Comparison of ENCODE assay signal across 8 cellular contexts in the genomic region with DNA sequence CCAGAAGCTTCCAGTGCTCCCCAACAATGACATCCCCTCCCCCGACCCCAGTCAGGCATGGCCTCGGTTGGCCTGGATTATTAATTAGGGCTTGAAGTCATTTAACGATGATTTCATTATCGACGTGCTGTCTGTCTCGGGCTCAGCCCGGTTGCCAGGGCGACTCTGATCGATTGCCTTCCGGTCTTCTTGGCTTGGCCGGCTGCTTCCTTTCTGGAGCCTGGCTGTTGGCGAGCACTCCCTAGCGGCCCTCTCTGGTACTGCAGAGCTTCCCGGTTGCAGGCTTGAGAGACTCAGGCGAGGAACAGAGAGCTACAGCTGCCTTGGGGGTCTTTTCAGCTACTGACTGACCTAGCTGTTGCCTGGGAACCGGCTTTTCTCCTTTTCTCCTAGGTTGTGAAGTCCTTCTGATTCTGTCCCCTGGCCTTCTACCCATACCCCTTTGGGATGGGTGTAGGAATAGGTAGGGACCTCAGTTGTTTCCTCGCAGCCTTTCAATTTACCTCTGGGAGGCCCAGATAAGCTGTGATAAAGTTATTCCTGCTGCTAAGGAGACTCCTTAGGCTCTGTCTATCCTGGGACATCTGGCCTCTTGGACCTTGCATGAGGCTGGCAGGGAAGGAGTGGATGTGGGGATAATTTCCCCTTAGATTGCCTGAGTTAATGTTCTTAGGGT. TPM values are rescaled to one million over a fixed set of nuclear protein-coding genes. Genes with fewer than 3 reads are reported as not detected.
DNase-seq lines count a peak whose midpoint lies in the region; ATAC-seq and TF ChIP-seq lines count a peak whose summit lies in the region.

No MANE protein-coding gene starts in this region.

- no peak overlapping the region for H3K4me3 ChIP-seq in AG09309 (ENCODE audit: control insufficient read depth, low read depth, low read length)
- H3K4me3 ChIP-seq in effector memory CD4-positive, alpha-beta T cell (ENCODE audit: insufficient read depth, low read depth, low read length, poor library complexity, severe bottlenecking): no peak overlapping the region

- no peak overlapping the region for H3K27ac Mint-ChIP-seq in activated CD4-positive, alpha-beta memory T cell treated with anti-CD3 and anti-CD28 coated beads, Interleukin-2, amount 10 ng/mL, durations not matched to agents 7 days and 5 days

- ATAC-seq in GM18517 (IDR thresholded peaks at IDR 0.05; ENCODE audit: unreplicated experiment) (peak; percentile 74), HG03097 (IDR thresholded peaks at IDR 0.05; ENCODE audit: low FRiP score, unreplicated experiment) (peak; percentile 64)

- H3K9me3 ChIP-seq in effector memory CD4-positive, alpha-beta T cell (ENCODE audit: control insufficient read depth, low read length): no peaks in the 10 kb centered on the region

- POLR2A ChIA-PET in activated CD4-positive, alpha-beta memory T cell treated with anti-CD3 and anti-CD28 coated beads, Interleukin-2, amount 10 ng/mL, durations not matched to agents 7 days and 5 days (lab: Charles Lee): interaction anchor here (0.6 to 1.0 kb wide), 2 partner anchors 11 to 29 kb away, joined by 3 to 6 read pairs; no protein-coding TSS in a partner anchor

- H3K36me3 ChIP-seq in effector memory CD4-positive, alpha-beta T cell (ENCODE audit: control insufficient read depth, insufficient read depth, low read length): no peaks in the 10 kb centered on the region

- DNase-seq in AG09309 (ENCODE audit: low read depth) (no peak), NCI-H446 treated with DMSO at 0.1 percent for 48 hours (lab: John Stamatoyannopoulos, UW) (peak; percentile 52), medulla oblongata (ENCODE audit: extremely low spot score) (peak; percentile 83)
- DNase-seq in activated CD4-positive, alpha-beta memory T cell treated with anti-CD3 and anti-CD28 coated beads, Interleukin-2, amount 10 ng/mL, durations not matched to agents 7 days and 5 days: peak; percentile 88
- peak; percentile 53 to 70 (median 55) for DNase-seq in effector memory CD4-positive, alpha-beta T cell
- peak; percentile 53 to 62 for DNase-seq in stimulated activated CD8-positive, alpha-beta memory T cell treated with anti-CD3 and anti-CD28 coated beads, Interleukin-2, amount 100 ng/mL, for 1 hour (ENCODE audit: low read depth in 2 of 2)

- no peaks in the 10 kb centered on the region for H3K36me3 Mint-ChIP-seq in activated CD4-positive, alpha-beta memory T cell treated with anti-CD3 and anti-CD28 coated beads, Interleukin-2, amount 10 ng/mL, durations not matched to agents 7 days and 5 days (ENCODE audit: low read depth)

- CTCF ChIA-PET in activated CD4-positive, alpha-beta memory T cell treated with anti-CD3 and anti-CD28 coated beads, Interleukin-2, amount 10 ng/mL, durations not matched to agents 7 days and 5 days (lab: Charles Lee): interaction anchor here (0.6 to 3.9 kb wide), 19 partner anchors 9 to 451 kb away, joined by 3 to 76 read pairs (median 3); a partner anchor contains a TSS

- H3K27me3 Mint-ChIP-seq in activated CD4-positive, alpha-beta memory T cell treated with anti-CD3 and anti-CD28 coated beads, Interleukin-2, amount 10 ng/mL, durations not matched to agents 7 days and 5 days: peaks cover 44% of the 10 kb centered on the region

- H3K4me1 Mint-ChIP-seq in activated CD4-positive, alpha-beta memory T cell treated with anti-CD3 and anti-CD28 coated beads, Interleukin-2, amount 10 ng/mL, durations not matched to agents 7 days and 5 days: peaks cover 23% of the 10 kb centered on the region

- H3K9me3 Mint-ChIP-seq in activated CD4-positive, alpha-beta memory T cell treated with anti-CD3 and anti-CD28 coated beads, Interleukin-2, amount 10 ng/mL, durations not matched to agents 7 days and 5 days: no peaks in the 10 kb centered on the region

- peak; percentile 90 for TF ChIP-seq CTCF in AG09309 (IDR thresholded peaks at IDR 0.05; ENCODE audit: control insufficient read depth, insufficient read depth, low read depth, low read length, missing control alignments)

- H3K27ac ChIP-seq in effector memory CD4-positive, alpha-beta T cell (ENCODE audit: insufficient read depth, low read length, poor library complexity, severe bottlenecking): no peak overlapping the region

- H3K4me1 ChIP-seq in effector memory CD4-positive, alpha-beta T cell (ENCODE audit: control insufficient read depth, insufficient read depth, low read length, poor library complexity, severe bottlenecking): peaks cover 10% of the 10 kb centered on the region

- H3K4me3 Mint-ChIP-seq in activated CD4-positive, alpha-beta memory T cell treated with anti-CD3 and anti-CD28 coated beads, Interleukin-2, amount 10 ng/mL, durations not matched to agents 7 days and 5 days: peak overlapping the region; percentile 49

- peaks cover 28% of the 10 kb centered on the region for H3K27me3 ChIP-seq in effector memory CD4-positive, alpha-beta T cell (replicated peaks; ENCODE audit: control insufficient read depth, insufficient read depth, low read length, poor library complexity, severe bottlenecking)

RNA-seq across cellular contexts. Expression of a gene that starts 5.5 kb away (rescaled TPM):
- not detected for total RNA-seq in activated CD4-positive, alpha-beta memory T cell treated with anti-CD3 and anti-CD28 coated beads, Interleukin-2, amount 10 ng/mL, durations not matched to agents 7 days and 5 days

RNA-seq across cellular contexts. Expression of a gene that starts 30.0 kb away (rescaled TPM):
- total RNA-seq in activated CD4-positive, alpha-beta memory T cell treated with anti-CD3 and anti-CD28 coated beads, Interleukin-2, amount 10 ng/mL, durations not matched to agents 7 days and 5 days: 10 to 100 TPM; 80.5 to 83.0 TPM
